8 cellular contexts compared by ENCODE assay signal in genomic region chr19:2561895-2562294, GRCh38.
DNase-seq lines count a peak whose midpoint lies in the region; ATAC-seq and FAIRE-seq lines count a peak whose summit lies in the region.

No MANE protein-coding gene starts in this region.

- no peak for ATAC-seq in Right ventricle myocardium inferior
- peak; percentile 60 for ATAC-seq in HG03457 (IDR thresholded peaks at IDR 0.05; ENCODE audit: unreplicated experiment)

- intact Hi-C loops in Right ventricle myocardium inferior (cut with DNase I) (no loop called here), cardiac septum (cut with DNase I) (no loop called here)

- no peaks in the 10 kb centered on the region for H3K9me3 ChIP-seq in mononuclear cell (ENCODE audit: low read depth, low read length)

- H3K4me1 ChIP-seq in mononuclear cell (ENCODE audit: insufficient read depth, low read length): peaks cover 16% of the 10 kb centered on the region

- H3K4me3 ChIP-seq in mononuclear cell (ENCODE audit: low read length): peak overlapping the region; percentile 19

- no peak for FAIRE-seq in frontal cortex (lab: Jason Lieb, UNC)

- no peaks in the 10 kb centered on the region for H3K27me3 ChIP-seq in mononuclear cell (ENCODE audit: insufficient read depth, low read length)

- DNase-seq in Right ventricle myocardium inferior (ENCODE audit: missing footprints) (peak; percentile 60), cardiac septum (ENCODE audit: low spot score) (no peak), NCI-H748 treated with DMSO at 0.1 percent for 48 hours (lab: John Stamatoyannopoulos, UW) (no peak), NCI-H1417 treated with DMSO at 0.1 percent for 48 hours (lab: John Stamatoyannopoulos, UW) (no peak), frontal cortex (ENCODE audit: low spot score in 2 of 2) (no peak)
- peak; percentile 83 for DNase-seq in activated CD8-positive, alpha-beta memory T cell treated with anti-CD3 and anti-CD28 coated beads, Interleukin-2, amount 50 U/mL, for 48 hours

Comparison
In these comparisons a context has a peak if more than half of its experiments do, and no peak if none do; other contexts are left out.
1. DNase-seq: peak in Right ventricle myocardium inferior (single experiment) and activated CD8-positive, alpha-beta memory T cell treated with anti-CD3 and anti-CD28 coated beads, Interleukin-2, amount 50 U/mL, for 48 hours (single experiment); none in cardiac septum (single experiment), NCI-H748 treated with DMSO at 0.1 percent for 48 hours (single experiment), NCI-H1417 treated with DMSO at 0.1 percent for 48 hours (single experiment) and frontal cortex (0 of 2).